1 cellular context compared by ENCODE assay signal in genomic region chr1:67513392-67514294, GRCh38.
TF ChIP-seq lines count a peak whose summit lies in the region.
"Not testable (repeated sequence)": the region's sequence is repeated elsewhere in the genome, so short reads cannot be mapped to it uniquely, and the experiment has no call there.

No MANE protein-coding gene starts in this region.

TF ChIP-seq in HepG2, 621 proteins besides CTCF, POLR2A, EP300 and RAD21 (continued from another document):
- peak; percentile 95 for TF ChIP-seq TFE3 (CRISPR knock-in tag; IDR thresholded peaks at IDR 0.05)
- TF ChIP-seq, protein P1, sequence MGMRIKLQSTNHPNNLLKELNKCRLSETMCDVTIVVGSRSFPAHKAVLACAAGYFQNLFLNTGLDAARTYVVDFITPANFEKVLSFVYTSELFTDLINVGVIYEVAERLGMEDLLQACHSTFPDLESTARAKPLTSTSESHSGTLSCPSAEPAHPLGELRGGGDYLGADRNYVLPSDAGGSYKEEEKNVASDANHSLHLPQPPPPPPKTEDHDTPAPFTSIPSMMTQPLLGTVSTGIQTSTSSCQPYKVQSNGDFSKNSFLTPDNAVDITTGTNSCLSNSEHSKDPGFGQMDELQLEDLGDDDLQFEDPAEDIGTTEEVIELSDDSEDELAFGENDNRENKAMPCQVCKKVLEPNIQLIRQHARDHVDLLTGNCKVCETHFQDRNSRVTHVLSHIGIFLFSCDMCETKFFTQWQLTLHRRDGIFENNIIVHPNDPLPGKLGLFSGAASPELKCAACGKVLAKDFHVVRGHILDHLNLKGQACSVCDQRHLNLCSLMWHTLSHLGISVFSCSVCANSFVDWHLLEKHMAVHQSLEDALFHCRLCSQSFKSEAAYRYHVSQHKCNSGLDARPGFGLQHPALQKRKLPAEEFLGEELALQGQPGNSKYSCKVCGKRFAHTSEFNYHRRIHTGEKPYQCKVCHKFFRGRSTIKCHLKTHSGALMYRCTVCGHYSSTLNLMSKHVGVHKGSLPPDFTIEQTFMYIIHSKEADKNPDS (CRISPR knock-in tag; IDR thresholded peaks at IDR 0.05) = peak; percentile 86
- TF ChIP-seq SOX6 (IDR thresholded peaks at IDR 0.05); ATF7 (CRISPR knock-in tag; IDR thresholded peaks at IDR 0.05); FOXP1 (IDR thresholded peaks at IDR 0.05); TCF12 (IDR thresholded peaks at IDR 0.05): not testable (repeated sequence)
- peak; percentile 92 for TF ChIP-seq SOX6 (CRISPR knock-in tag; IDR thresholded peaks at IDR 0.05)
- TF ChIP-seq ATF7 (IDR thresholded peaks at IDR 0.05) = 0 out of 2 replicates have a peak, but pooled peaks have one; percentile 12
- TF ChIP-seq THAP11 (CRISPR knock-in tag; IDR thresholded peaks at IDR 0.05) = peak; percentile 51; the same call in 1 of the 2 replicates
- TF ChIP-seq, protein P2, sequence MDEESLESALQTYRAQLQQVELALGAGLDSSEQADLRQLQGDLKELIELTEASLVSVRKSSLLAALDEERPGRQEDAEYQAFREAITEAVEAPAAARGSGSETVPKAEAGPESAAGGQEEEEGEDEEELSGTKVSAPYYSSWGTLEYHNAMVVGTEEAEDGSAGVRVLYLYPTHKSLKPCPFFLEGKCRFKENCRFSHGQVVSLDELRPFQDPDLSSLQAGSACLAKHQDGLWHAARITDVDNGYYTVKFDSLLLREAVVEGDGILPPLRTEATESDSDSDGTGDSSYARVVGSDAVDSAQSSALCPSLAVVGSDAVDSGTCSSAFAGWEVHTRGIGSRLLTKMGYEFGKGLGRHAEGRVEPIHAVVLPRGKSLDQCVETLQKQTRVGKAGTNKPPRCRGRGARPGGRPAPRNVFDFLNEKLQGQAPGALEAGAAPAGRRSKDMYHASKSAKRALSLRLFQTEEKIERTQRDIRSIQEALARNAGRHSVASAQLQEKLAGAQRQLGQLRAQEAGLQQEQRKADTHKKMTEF (CRISPR knock-in tag; IDR thresholded peaks at IDR 0.05) = peak; percentile 74; the same call in 1 of the 2 replicates
- TF ChIP-seq TARDBP (CRISPR knock-in tag; IDR thresholded peaks at IDR 0.05) = 0 out of 2 replicates have a peak, but pooled peaks have one; percentile 20
- TF ChIP-seq RARA (CRISPR knock-in tag; IDR thresholded peaks at IDR 0.05) = peak; percentile 91
- 0 out of 2 replicates have a peak, but pooled peaks have one; percentile 51 for TF ChIP-seq PHF21A (CRISPR knock-in tag; IDR thresholded peaks at IDR 0.05)
- peak; percentile 54; the same call in 1 of the 2 replicates for TF ChIP-seq SALL1 (CRISPR knock-in tag; IDR thresholded peaks at IDR 0.05)
- peak; percentile 54; the same call in 1 of the 2 replicates for TF ChIP-seq ZMYM3 (CRISPR knock-in tag; IDR thresholded peaks at IDR 0.05)
- peak; percentile 88; the same call in 1 of the 2 replicates for TF ChIP-seq NCOR1 (IDR thresholded peaks at IDR 0.05; ENCODE audit: borderline replicate concordance, low read length)
- TF ChIP-seq ZNF556 (CRISPR knock-in tag; IDR thresholded peaks at IDR 0.05; ENCODE audit: borderline replicate concordance) = 0 out of 2 replicates have a peak, but pooled peaks have one; percentile 38
- TF ChIP-seq NR2C2 (CRISPR knock-in tag; IDR thresholded peaks at IDR 0.05; ENCODE audit: borderline replicate concordance) = peak; percentile 81
- peak; percentile 70; the same call in 1 of the 2 replicates for TF ChIP-seq HNF4G (IDR thresholded peaks at IDR 0.05; ENCODE audit: borderline replicate concordance, low read depth, low read length)
- peak; percentile 94 for TF ChIP-seq HNF4G (CRISPR knock-in tag; IDR thresholded peaks at IDR 0.05; ENCODE audit: borderline replicate concordance, low read depth)
- TF ChIP-seq ELF3 (CRISPR knock-in tag; IDR thresholded peaks at IDR 0.05) = peak; percentile 25; the same call in 1 of the 2 replicates
- TF ChIP-seq HDAC1 (CRISPR knock-in tag; IDR thresholded peaks at IDR 0.05) = peak; percentile 52; the same call in 1 of the 2 replicates
- peak; percentile 73 for TF ChIP-seq TCF7 (IDR thresholded peaks at IDR 0.05; ENCODE audit: low read depth)
- TF ChIP-seq ZNF124 (CRISPR knock-in tag; IDR thresholded peaks at IDR 0.05) = 0 out of 2 replicates have a peak, but pooled peaks have one; percentile 59
- peak; percentile 37; the same call in 1 of the 2 replicates for TF ChIP-seq FOXP1 (CRISPR knock-in tag; IDR thresholded peaks at IDR 0.05)
- peak; percentile 39; the same call in 1 of the 2 replicates for TF ChIP-seq TBX2 (CRISPR knock-in tag; IDR thresholded peaks at IDR 0.05; ENCODE audit: borderline replicate concordance)
- TF ChIP-seq TCF12 (CRISPR knock-in tag; IDR thresholded peaks at IDR 0.05) = peak; percentile 59; the same call in 1 of the 2 replicates
- peak; percentile 84 for TF ChIP-seq NCOA2 (CRISPR knock-in tag; IDR thresholded peaks at IDR 0.05)
- peak; percentile 82 for TF ChIP-seq SOX5 (CRISPR knock-in tag; IDR thresholded peaks at IDR 0.05; ENCODE audit: borderline replicate concordance)
- peak; percentile 93 for TF ChIP-seq PAXIP1 (CRISPR knock-in tag; conservative IDR thresholded peaks at IDR 0.05)
- peak; percentile 54 for TF ChIP-seq ASH2L (IDR thresholded peaks at IDR 0.05; ENCODE audit: insufficient read length, low read depth, low read length)
- TF ChIP-seq ARID5B (CRISPR knock-in tag; IDR thresholded peaks at IDR 0.05) = peak; percentile 92
- peak; percentile 37; the same call in 1 of the 2 replicates for TF ChIP-seq ZFP36L1 (CRISPR knock-in tag; IDR thresholded peaks at IDR 0.05)
- peak; percentile 67; the same call in 1 of the 2 replicates for TF ChIP-seq RCOR2 (CRISPR knock-in tag; IDR thresholded peaks at IDR 0.05)
- TF ChIP-seq ISL2 (CRISPR knock-in tag; IDR thresholded peaks at IDR 0.05) = peak; percentile 82
